ENCODE assay signal across 11 cellular contexts in the genomic region with DNA sequence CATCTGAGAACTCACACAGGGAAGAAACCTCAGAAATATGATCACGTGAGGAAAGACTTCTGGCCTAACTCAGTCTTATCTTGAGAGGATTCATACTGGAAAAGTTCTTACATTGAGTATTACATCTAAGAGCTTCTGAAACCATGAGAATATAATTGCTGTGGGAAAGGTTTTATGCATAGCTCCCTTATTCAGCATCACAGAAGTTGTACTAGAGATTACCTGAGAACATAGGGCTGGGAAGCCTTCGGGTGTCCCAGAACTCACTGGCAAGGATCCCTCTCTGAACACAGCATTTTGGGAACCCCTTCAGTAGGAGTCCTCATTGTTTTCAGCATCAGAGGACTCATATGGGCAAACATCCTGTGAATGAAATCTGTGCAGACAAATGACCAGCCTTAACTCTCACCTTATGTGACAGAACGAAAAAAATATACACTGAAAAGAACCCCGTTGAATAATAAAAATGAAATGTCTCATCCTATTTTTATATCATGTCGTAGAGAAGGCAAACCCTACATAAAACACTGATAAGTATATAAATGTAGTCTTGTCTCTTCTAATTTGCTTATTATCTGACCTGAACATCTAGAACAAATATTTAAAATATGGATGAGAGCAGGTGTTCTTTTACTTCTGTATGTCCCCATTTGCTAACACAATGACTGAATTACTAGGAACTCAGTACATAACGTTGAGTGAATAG. TPM values are rescaled to one million over a fixed set of nuclear protein-coding genes. Genes with fewer than 3 reads are reported as not detected.
DNase-seq lines count a peak whose midpoint lies in the region; ATAC-seq and TF ChIP-seq lines count a peak whose summit lies in the region.
"Had no signal": no experiment of that assay in that cellular context is flagged by ENCODE, and none has a peak within 500 bp of the region (broad histone marks: within the 10 kb centered on the region; RNA-seq: fewer than 3 reads in every experiment).

No MANE protein-coding gene starts in this region.

- peaks cover 97% of the 10 kb centered on the region for H3K36me3 ChIP-seq in endodermal cell (ENCODE audit: control insufficient read depth, insufficient read depth, low read length)

- peaks cover 1% of the 10 kb centered on the region for H3K27me3 Mint-ChIP-seq in endodermal cell (ENCODE audit: insufficient read depth)

- TF ChIP-seq CTCF in endodermal cell (conservative IDR thresholded peaks at IDR 0.05), result no peak

- DNase-seq in NOMO-1 treated with DMSO at 0.1 percent for 48 hours (lab: John Stamatoyannopoulos, UW; ENCODE audit: unreplicated experiment) (peak; percentile 33), NOMO-1 treated with dmso at 0.1 percent for 144 hours (lab: John Stamatoyannopoulos, UW; ENCODE audit: unreplicated experiment) (no peak), NAMALWA (ENCODE audit: low spot score) (peak; percentile 46), endodermal cell (no peak), retina (peak; percentile 47), inferior parietal cortex (ENCODE audit: extremely low spot score) (no peak)
- no peak for DNase-seq in activated naive CD4-positive, alpha-beta T cell treated with anti-CD3 and anti-CD28 coated beads, Interleukin-2, amount 50 U/mL, for 16 hours
- DNase-seq: activated naive CD4-positive, alpha-beta T cell treated with Interleukin-2 at 50 U/mL for 16 hours; left lung; right lobe of liver had no signal

- H3K4me3 Mint-ChIP-seq in endodermal cell, result no peak overlapping the region

- peaks cover 94% of the 10 kb centered on the region for H3K36me3 Mint-ChIP-seq in endodermal cell (ENCODE audit: low read depth)

- H3K27ac ChIP-seq in endodermal cell (ENCODE audit: low read depth, low read length), result no peak overlapping the region
- H3K27ac ChIP-seq: left lung, right lobe of liver had no signal

- no peaks in the 10 kb centered on the region for H3K4me1 ChIP-seq in endodermal cell (ENCODE audit: control insufficient read depth, insufficient read depth, low read length)
- H3K4me1 ChIP-seq: left lung, right lobe of liver had no signal

- peaks cover 100% of the 10 kb centered on the region for H3K9me3 ChIP-seq in endodermal cell (ENCODE audit: control insufficient read depth, low read length)

- H3K27me3 ChIP-seq in endodermal cell (ENCODE audit: control insufficient read depth, insufficient read depth, low read length, poor library complexity, severe bottlenecking), result no peaks in the 10 kb centered on the region
- H3K27me3 ChIP-seq: left lung, right lobe of liver had no signal

- no peak overlapping the region for H3K9ac ChIP-seq in endodermal cell (ENCODE audit: extremely low read depth, low read length, poor library complexity, severe bottlenecking)

- ATAC-seq in HG03432 (IDR thresholded peaks at IDR 0.05; ENCODE audit: unreplicated experiment), result no peak
- ATAC-seq: left lung had no signal

- peaks cover 97% of the 10 kb centered on the region for H3K9me3 Mint-ChIP-seq in endodermal cell

- no peaks in the 10 kb centered on the region for H3K4me1 Mint-ChIP-seq in endodermal cell

- WGBS in endodermal cell (ENCODE audit: insufficient coverage in 1 of 2, insufficient read length in 1 of 2), 2 experiments, result 40 to 54% methylated on average over 2 to 5 of the region's 6 CpGs

- H3K27ac Mint-ChIP-seq in endodermal cell, result no peak overlapping the region

- peak overlapping the region; percentile 75 for H3K4me3 ChIP-seq in endodermal cell (ENCODE audit: low read length)
- H3K4me3 ChIP-seq: left lung, right lobe of liver had no signal

RNA-seq across cellular contexts. Expression of a gene that starts 14.2 kb away (rescaled TPM):
- 10 to 100 TPM; 23.2 to 24.9 TPM for total RNA-seq in endodermal cell
- polyA plus RNA-seq in endodermal cell (2013, experiment 1 of 2), result 23.4 TPM
- polyA plus RNA-seq in endodermal cell (2013, experiment 2 of 2), result 23.2 TPM

RNA-seq across cellular contexts. Expression of a gene that starts 31.6 kb away (rescaled TPM):
- 10 to 100 TPM; 65.7 to 80.2 TPM for total RNA-seq in endodermal cell
- polyA plus RNA-seq in endodermal cell (2013, experiment 1 of 2), result 47.7 TPM
- polyA plus RNA-seq in endodermal cell (2013, experiment 2 of 2), result 38.1 TPM

RNA-seq across cellular contexts. Expression of a gene that starts 46.5 kb away (rescaled TPM):
- total RNA-seq in endodermal cell, result 10 to 100 TPM; 16.7 to 24.7 TPM
- polyA plus RNA-seq in endodermal cell (2013, experiment 1 of 2), result 11.6 TPM
- 11.4 TPM for polyA plus RNA-seq in endodermal cell (2013, experiment 2 of 2)

Comparison
In these comparisons a context has a peak if more than half of its experiments do, and no peak if none do; other contexts are left out.
1. DNase-seq: peak in NOMO-1 treated with DMSO at 0.1 percent for 48 hours (single experiment), NAMALWA (single experiment) and retina (single experiment); none in NOMO-1 treated with dmso at 0.1 percent for 144 hours (single experiment), endodermal cell (single experiment), inferior parietal cortex (single experiment) and activated naive CD4-positive, alpha-beta T cell treated with anti-CD3 and anti-CD28 coated beads, Interleukin-2, amount 50 U/mL, for 16 hours (single experiment).